Comparison of ENCODE assay signal across 1 cellular context in the genomic region with DNA sequence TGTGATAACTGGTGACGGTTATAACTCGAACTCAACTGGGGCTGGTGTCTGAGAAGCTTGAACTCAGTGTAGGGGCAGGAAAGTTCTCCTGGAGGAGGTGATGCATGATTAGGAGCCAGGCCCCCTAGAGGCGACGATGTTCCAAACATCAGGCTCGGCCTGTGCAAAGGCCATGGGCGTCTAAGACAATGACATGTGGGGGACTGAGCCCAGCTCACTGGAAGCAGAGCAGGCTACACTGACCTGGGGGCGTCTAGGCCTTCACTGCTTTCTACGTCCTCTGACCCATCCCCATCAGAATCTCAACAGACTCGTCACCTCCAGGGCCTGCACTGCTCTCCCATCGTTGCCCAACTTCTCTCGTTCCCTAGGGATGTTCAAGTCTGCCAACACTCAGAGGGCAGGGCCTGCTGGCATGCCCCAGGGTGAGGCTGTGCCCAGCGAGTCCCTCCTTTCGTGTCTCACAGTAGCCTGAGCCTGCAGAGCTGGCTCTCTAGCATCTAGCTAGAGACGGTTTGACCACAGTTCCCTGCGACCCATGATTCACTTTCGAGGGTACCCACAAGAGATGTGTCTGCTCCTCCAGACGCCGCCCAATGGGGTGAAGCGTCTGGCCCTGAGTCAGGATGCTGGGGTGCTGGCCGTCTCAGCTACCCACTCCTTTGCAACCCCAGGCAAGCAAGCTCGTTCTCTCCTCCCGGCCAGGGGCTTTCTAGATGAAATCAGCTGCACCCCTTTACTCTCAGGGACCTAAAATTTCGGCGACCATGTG.
TF ChIP-seq lines count a peak whose summit lies in the region.

No MANE protein-coding gene starts in this region.

TF ChIP-seq in HepG2, 621 proteins besides CTCF, POLR2A, EP300 and RAD21 (continued from another document):
- TF ChIP-seq, protein P1, sequence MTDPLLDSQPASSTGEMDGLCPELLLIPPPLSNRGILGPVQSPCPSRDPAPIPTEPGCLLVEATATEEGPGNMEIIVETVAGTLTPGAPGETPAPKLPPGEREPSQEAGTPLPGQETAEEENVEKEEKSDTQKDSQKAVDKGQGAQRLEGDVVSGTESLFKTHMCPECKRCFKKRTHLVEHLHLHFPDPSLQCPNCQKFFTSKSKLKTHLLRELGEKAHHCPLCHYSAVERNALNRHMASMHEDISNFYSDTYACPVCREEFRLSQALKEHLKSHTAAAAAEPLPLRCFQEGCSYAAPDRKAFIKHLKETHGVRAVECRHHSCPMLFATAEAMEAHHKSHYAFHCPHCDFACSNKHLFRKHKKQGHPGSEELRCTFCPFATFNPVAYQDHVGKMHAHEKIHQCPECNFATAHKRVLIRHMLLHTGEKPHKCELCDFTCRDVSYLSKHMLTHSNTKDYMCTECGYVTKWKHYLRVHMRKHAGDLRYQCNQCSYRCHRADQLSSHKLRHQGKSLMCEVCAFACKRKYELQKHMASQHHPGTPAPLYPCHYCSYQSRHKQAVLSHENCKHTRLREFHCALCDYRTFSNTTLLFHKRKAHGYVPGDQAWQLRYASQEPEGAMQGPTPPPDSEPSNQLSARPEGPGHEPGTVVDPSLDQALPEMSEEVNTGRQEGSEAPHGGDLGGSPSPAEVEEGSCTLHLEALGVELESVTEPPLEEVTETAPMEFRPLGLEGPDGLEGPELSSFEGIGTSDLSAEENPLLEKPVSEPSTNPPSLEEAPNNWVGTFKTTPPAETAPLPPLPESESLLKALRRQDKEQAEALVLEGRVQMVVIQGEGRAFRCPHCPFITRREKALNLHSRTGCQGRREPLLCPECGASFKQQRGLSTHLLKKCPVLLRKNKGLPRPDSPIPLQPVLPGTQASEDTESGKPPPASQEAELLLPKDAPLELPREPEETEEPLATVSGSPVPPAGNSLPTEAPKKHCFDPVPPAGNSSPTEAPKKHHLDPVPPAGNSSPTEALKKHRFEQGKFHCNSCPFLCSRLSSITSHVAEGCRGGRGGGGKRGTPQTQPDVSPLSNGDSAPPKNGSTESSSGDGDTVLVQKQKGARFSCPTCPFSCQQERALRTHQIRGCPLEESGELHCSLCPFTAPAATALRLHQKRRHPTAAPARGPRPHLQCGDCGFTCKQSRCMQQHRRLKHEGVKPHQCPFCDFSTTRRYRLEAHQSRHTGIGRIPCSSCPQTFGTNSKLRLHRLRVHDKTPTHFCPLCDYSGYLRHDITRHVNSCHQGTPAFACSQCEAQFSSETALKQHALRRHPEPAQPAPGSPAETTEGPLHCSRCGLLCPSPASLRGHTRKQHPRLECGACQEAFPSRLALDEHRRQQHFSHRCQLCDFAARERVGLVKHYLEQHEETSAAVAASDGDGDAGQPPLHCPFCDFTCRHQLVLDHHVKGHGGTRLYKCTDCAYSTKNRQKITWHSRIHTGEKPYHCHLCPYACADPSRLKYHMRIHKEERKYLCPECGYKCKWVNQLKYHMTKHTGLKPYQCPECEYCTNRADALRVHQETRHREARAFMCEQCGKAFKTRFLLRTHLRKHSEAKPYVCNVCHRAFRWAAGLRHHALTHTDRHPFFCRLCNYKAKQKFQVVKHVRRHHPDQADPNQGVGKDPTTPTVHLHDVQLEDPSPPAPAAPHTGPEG (CRISPR knock-in tag; IDR thresholded peaks at IDR 0.05) = no peak
TF ChIP-seq in HepG2: peak in this region for 63.
